Comparison of ENCODE assay signal across 18 cellular contexts in the genomic region with DNA sequence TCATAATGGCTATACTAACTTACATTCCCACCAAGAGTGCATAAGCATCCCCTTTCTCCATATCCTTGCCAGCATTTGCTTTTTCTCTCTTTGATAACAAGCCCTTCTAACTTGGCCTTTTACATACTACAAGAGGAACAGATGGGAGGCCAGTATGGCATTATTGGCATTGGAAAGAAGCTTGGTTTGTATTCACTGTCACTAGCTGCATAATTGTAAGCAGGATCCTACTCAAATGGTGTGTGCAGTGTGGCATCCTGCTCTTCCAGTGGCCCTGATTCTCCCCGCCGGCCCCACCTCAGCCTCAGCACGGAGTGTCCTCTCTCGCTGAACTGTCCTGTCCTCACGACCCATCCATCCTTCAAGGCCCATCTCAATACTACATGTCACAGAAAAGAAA.
A peak's percentile ranks its signal among the peaks of the same experiment; 100 is the strongest.
DNase-seq lines count a peak whose midpoint lies in the region; ATAC-seq and TF ChIP-seq lines count a peak whose summit lies in the region.
"Had no signal": no experiment of that assay in that cellular context is flagged by ENCODE, and none has a peak within 500 bp of the region (broad histone marks: within the 10 kb centered on the region; RNA-seq: fewer than 3 reads in every experiment).

No MANE protein-coding gene starts in this region.

- H3K27me3 ChIP-seq in H9 (ENCODE audit: insufficient read depth, low read length) (no peaks in the 10 kb centered on the region), colonic mucosa (no peaks in the 10 kb centered on the region)

- no peak overlapping the region for H4K5ac ChIP-seq in H9 (ENCODE audit: insufficient read length, low read depth, low read length)

- ATAC-seq in GM19395 (IDR thresholded peaks at IDR 0.05; ENCODE audit: unreplicated experiment) (no peak), GM18868 (IDR thresholded peaks at IDR 0.05; ENCODE audit: unreplicated experiment) (no peak)

- DNase-seq in G401 (ENCODE audit: low spot score) (peak; percentile 95), NCI-H2171 treated with DMSO at 0.1 percent for 48 hours (lab: John Stamatoyannopoulos, UW) (peak; percentile 75), cerebellum (ENCODE audit: low spot score) (peak; percentile 82), osteocyte (ENCODE audit: extremely low spot score, unreplicated experiment) (peak; percentile 44), H9 (no peak), colonic mucosa (no peak)
- DNase-seq: Calu3; CD4-positive, alpha-beta T cell; DMS153; DMS79 treated with DMSO at 0.1 percent for 48 hours; EL; GDM1; GM23248; IMR-90 had no signal

- TF ChIP-seq CTCF in osteocyte (IDR thresholded peaks at IDR 0.05): no peak
- TF ChIP-seq CTCF in H9 (conservative IDR thresholded peaks at IDR 0.05): no peak
- no peak for TF ChIP-seq CTCF in colonic mucosa (IDR thresholded peaks at IDR 0.05)

- peaks cover 15% of the 10 kb centered on the region for H3K27me3 Mint-ChIP-seq in osteocyte (ENCODE audit: unreplicated experiment)
- no peaks in the 10 kb centered on the region for H3K27me3 Mint-ChIP-seq in H9 (ENCODE audit: low read depth)
- H3K27me3 Mint-ChIP-seq: B cell; CD4-positive, alpha-beta T cell had no signal

- no peak overlapping the region for H4K8ac ChIP-seq in H9 (replicated peaks; ENCODE audit: insufficient read length, low read depth, low read length)

- H3K9ac ChIP-seq in H9 (ENCODE audit: extremely low read depth, insufficient read length, low read length): no peak overlapping the region
- no peak overlapping the region for H3K9ac ChIP-seq in colonic mucosa (ENCODE audit: low read depth in 2 of 2, low read length in 2 of 2)
- H3K9ac ChIP-seq: GM23248 had no signal

- H3K4me1 Mint-ChIP-seq in osteocyte (ENCODE audit: unreplicated experiment) (peaks cover 3% of the 10 kb centered on the region), H9 (peaks cover 33 to 36% of the 10 kb centered on the region in 2 experiments)
- H3K4me1 Mint-ChIP-seq: B cell had no signal

- no peak overlapping the region for H3K14ac ChIP-seq in H9 (ENCODE audit: insufficient read depth, low read length)

- H2BK12ac ChIP-seq in H9 (ENCODE audit: insufficient read length, low read depth, low read length): no peak overlapping the region

- no peak overlapping the region for H2AFZ ChIP-seq in H9 (ENCODE audit: low read length)
- H2AFZ ChIP-seq: GM23248 had no signal

- H4K20me1 ChIP-seq in H9 (ENCODE audit: control insufficient read depth, insufficient read depth, insufficient read length): no peaks in the 10 kb centered on the region

- H3K4me1 ChIP-seq in H9 (ENCODE audit: insufficient read depth, low read length) (peaks cover 8% of the 10 kb centered on the region; the same call in 1 of the 2 replicates), colonic mucosa (no peaks in the 10 kb centered on the region)
- H3K4me1 ChIP-seq: HAP-1 had no signal

- H2BK120ac ChIP-seq in H9 (ENCODE audit: low read depth, low read length, poor library complexity, severe bottlenecking): no peak overlapping the region

- no peaks in the 10 kb centered on the region for H3K79me2 ChIP-seq in H9 (ENCODE audit: insufficient read depth, low read length)

- H3K4me3 ChIP-seq in colonic mucosa: no peak overlapping the region
- H3K4me3 ChIP-seq: GM23248, HAP-1 had no signal

- H3T11ph ChIP-seq in H9 (ENCODE audit: low read length): no peak overlapping the region

- intact Hi-C loops in colonic mucosa (cut with DNase I): no loop called here

- H2BK15ac ChIP-seq in H9 (ENCODE audit: low read depth, low read length): no peak overlapping the region

- no peaks in the 10 kb centered on the region for H3K23me2 ChIP-seq in H9 (ENCODE audit: insufficient read length, low read depth, low read length, poor library complexity, severe bottlenecking)

- no CpG with 5 or more reads among the region's 5 CpGs for WGBS in H9 (ENCODE audit: extremely low coverage, insufficient read length, low lambda C conversion rate)

- H3K79me1 ChIP-seq in H9 (ENCODE audit: insufficient read depth, low read depth, low read length, poor library complexity, severe bottlenecking): no peaks in the 10 kb centered on the region

- no peak overlapping the region for H2BK20ac ChIP-seq in H9 (ENCODE audit: low read depth, low read length, poor library complexity, severe bottlenecking)

- no peak overlapping the region for H2BK5ac ChIP-seq in H9 (ENCODE audit: insufficient read length, low read length)

- H3K56ac ChIP-seq in H9 (ENCODE audit: insufficient read length, low read depth, low read length): no peak overlapping the region

- H2AK5ac ChIP-seq in H9 (ENCODE audit: insufficient read length, low read length): no peak overlapping the region

- H3K9me3 ChIP-seq in H9 (ENCODE audit: control insufficient read depth, low read depth, low read length): no peaks in the 10 kb centered on the region
- H3K9me3 ChIP-seq in colonic mucosa: no peaks in the 10 kb centered on the region
- H3K9me3 ChIP-seq: HAP-1 had no signal

- H3K4ac ChIP-seq in H9 (ENCODE audit: low read depth, low read length): no peak overlapping the region

- H3K18ac ChIP-seq in H9 (ENCODE audit: insufficient read length, low read depth, low read length): no peak overlapping the region

- H3K27ac Mint-ChIP-seq in osteocyte (ENCODE audit: unreplicated experiment) (no peak overlapping the region), H9 (peak overlapping the region in 1 of 3 experiments; percentile 21; a peak in 1 of 7 replicates)
- H3K27ac Mint-ChIP-seq: B cell; CD4-positive, alpha-beta T cell had no signal

- H3K4me2 ChIP-seq in H9 (ENCODE audit: insufficient read depth, insufficient read length, low read length): no peak overlapping the region

- no peaks in the 10 kb centered on the region for H3K36me3 Mint-ChIP-seq in osteocyte (ENCODE audit: unreplicated experiment)
- peaks cover 0 to 9% (median 8%) of the 10 kb centered on the region in 3 experiments; a peak in 4 of 7 replicates for H3K36me3 Mint-ChIP-seq in H9 (ENCODE audit: insufficient read depth in 1 of 3, low read depth in 3 of 3)

- no peak overlapping the region for H3K23ac ChIP-seq in H9 (ENCODE audit: insufficient read length, low read depth, low read length)

- H3K9me3 Mint-ChIP-seq in osteocyte (ENCODE audit: unreplicated experiment) (peaks cover 13% of the 10 kb centered on the region), H9 (peaks cover 2 to 5% of the 10 kb centered on the region in 2 experiments; a peak in 4 of 5 replicates)

- in situ Hi-C loops in G401 (cut with HindIII; ENCODE audit: low sequenced_read_pairs): no loop called here

- H4K91ac ChIP-seq in H9 (ENCODE audit: insufficient read length, low read depth, low read length): no peak overlapping the region

- no peak overlapping the region for H3K27ac ChIP-seq in H9 (ENCODE audit: insufficient read length, low read depth, low read length)
- no peak overlapping the region for H3K27ac ChIP-seq in colonic mucosa
- H3K27ac ChIP-seq: GM23248 had no signal

- no peaks in the 10 kb centered on the region for H3K36me3 ChIP-seq in colonic mucosa
- H3K36me3 ChIP-seq: HAP-1 had no signal

- H3K4me3 Mint-ChIP-seq in osteocyte (ENCODE audit: unreplicated experiment) (no peak overlapping the region), H9 (no peak overlapping the region)
- H3K4me3 Mint-ChIP-seq: B cell; CD4-positive, alpha-beta T cell had no signal

Comparison
In these comparisons a context has a peak if more than half of its experiments do, and no peak if none do; other contexts are left out.
1. DNase-seq: peak in G401 (single experiment), NCI-H2171 treated with DMSO at 0.1 percent for 48 hours (single experiment), cerebellum (single experiment) and osteocyte (single experiment); none in H9 (single experiment) and colonic mucosa (single experiment).